Comparison of ENCODE assay signal across 25 cellular contexts in the genomic region with DNA sequence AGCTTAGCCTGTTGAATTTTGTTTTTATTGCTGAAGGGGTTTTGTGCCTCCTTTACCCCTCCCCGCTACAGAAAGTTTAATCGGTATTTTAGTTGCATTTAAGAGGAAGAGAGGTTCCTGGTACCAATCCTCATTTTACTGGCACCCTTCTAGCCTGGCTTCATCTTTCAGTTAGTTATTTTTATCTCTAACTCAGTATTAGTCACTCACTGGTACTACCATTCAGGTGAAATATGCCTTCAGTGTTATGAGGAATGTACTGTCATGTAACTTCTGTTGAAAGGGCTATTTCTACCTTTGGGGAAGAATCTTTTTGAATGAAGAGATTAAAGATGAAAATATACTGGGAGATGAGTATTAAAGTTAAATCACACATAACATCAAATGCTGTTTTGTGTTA.
DNase-seq lines count a peak whose midpoint lies in the region; ATAC-seq and TF ChIP-seq lines count a peak whose summit lies in the region.
"Had no signal": no experiment of that assay in that cellular context is flagged by ENCODE, and none has a peak within 500 bp of the region (broad histone marks: within the 10 kb centered on the region; RNA-seq: fewer than 3 reads in every experiment).

No MANE protein-coding gene starts in this region.

- H3K4me1 Mint-ChIP-seq in WTC11 = 0 out of 2 replicates have a peak, but pooled peaks cover 2% of the 10 kb centered on the region
- H3K4me1 Mint-ChIP-seq: activated naive CD8-positive, alpha-beta T cell treated with anti-CD3 and anti-CD28 coated beads, Interleukin-2, amount 10 ng/mL, durations not matched to agents 7 days and 5 days had no signal

- H3K27ac Mint-ChIP-seq in WTC11 = no peak overlapping the region
- H3K27ac Mint-ChIP-seq: activated naive CD8-positive, alpha-beta T cell treated with anti-CD3 and anti-CD28 coated beads, Interleukin-2, amount 10 ng/mL, durations not matched to agents 7 days and 5 days; T-helper 2 cell treated with Interferon-gamma antibody and Interleukin-4, amounts not matched to agents 5 μg/mL and 100 μg/mL, for 36 hours had no signal

- no peaks in the 10 kb centered on the region for H3K27me3 Mint-ChIP-seq in WTC11 (ENCODE audit: low read depth)
- H3K27me3 Mint-ChIP-seq: activated naive CD8-positive, alpha-beta T cell treated with anti-CD3 and anti-CD28 coated beads, Interleukin-2, amount 10 ng/mL, durations not matched to agents 7 days and 5 days had no signal

- peaks cover 10% of the 10 kb centered on the region for H3K9me3 Mint-ChIP-seq in WTC11
- H3K9me3 Mint-ChIP-seq: T-helper 2 cell treated with Interferon-gamma antibody and Interleukin-4, amounts not matched to agents 5 μg/mL and 100 μg/mL, for 36 hours had no signal

- no peak for TF ChIP-seq CTCF in RWPE1 (conservative IDR thresholded peaks at IDR 0.05; ENCODE audit: low read depth)
- TF ChIP-seq CTCF in WTC11 (IDR thresholded peaks at IDR 0.05) = no peak

- POLR2A ChIA-PET in RWPE1 (lab: Yijun Ruan, JAX; ENCODE audit: low non-redundant PET) (no interaction called here), WTC11 (lab: Charles Lee) (no interaction called here)

- no peak for TF ChIP-seq POLR2A in erythroblast (IDR thresholded peaks at IDR 0.05; ENCODE audit: low read length)

- no peak overlapping the region for H3K27ac ChIP-seq in RWPE1
- H3K27ac ChIP-seq: A549, esophagus squamous epithelium, transverse colon had no signal

- H3K4me3 Mint-ChIP-seq in WTC11 = no peak overlapping the region
- H3K4me3 Mint-ChIP-seq: activated naive CD8-positive, alpha-beta T cell treated with anti-CD3 and anti-CD28 coated beads, Interleukin-2, amount 10 ng/mL, durations not matched to agents 7 days and 5 days; T-helper 2 cell treated with Interferon-gamma antibody and Interleukin-4, amounts not matched to agents 5 μg/mL and 100 μg/mL, for 36 hours had no signal

- peaks cover 9% of the 10 kb centered on the region for H3K36me3 Mint-ChIP-seq in WTC11

- no peak for ATAC-seq in HG02938 (IDR thresholded peaks at IDR 0.05; ENCODE audit: unreplicated experiment)
- ATAC-seq in WTC11 = no peak
- no peak for ATAC-seq in GM18867 (IDR thresholded peaks at IDR 0.05; ENCODE audit: unreplicated experiment)
- ATAC-seq: A549, Panc1, right cardiac atrium had no signal

- DNase-seq in ACHN = peak; percentile 23
- DNase-seq in HPDE6-E6E7 (ENCODE audit: extremely low spot score) = peak; percentile 3
- DNase-seq in RWPE1 (ENCODE audit: low spot score) = peak; percentile 15
- DNase-seq in kidney glomerular epithelial cell (lab: John Stamatoyannopoulos, UW) = peak; percentile 36
- DNase-seq in erythroblast (lab: John Stamatoyannopoulos, UW) = no peak
- no peak for DNase-seq in WTC11 (ENCODE audit: low spot score)
- DNase-seq: activated CD4-positive, alpha-beta T cell treated with anti-CD3 and anti-CD28 coated beads, Interleukin-2, amount 50 U/mL, for 48 hours; activated CD8-positive, alpha-beta memory T cell treated with anti-CD3 and anti-CD28 coated beads, Interleukin-2, amount 50 U/mL, for 48 hours; activated naive CD8-positive, alpha-beta T cell treated with anti-CD3 and anti-CD28 coated beads, Interleukin-2, amount 10 ng/mL, durations not matched to agents 7 days and 5 days; BE2C; COR-L47; effector CD8-positive, alpha-beta T cell; esophagus squamous epithelium; H7; NCI-H187; NCI-H2227 treated with DMSO at 0.1 percent for 48 hours; nucleus accumbens; right cardiac atrium; stimulated activated CD8-positive, alpha-beta memory T cell treated with anti-CD3 and anti-CD28 coated beads, Interleukin-4, amount 100 ng/mL, for 48 hours; transverse colon had no signal

- in situ Hi-C loops in ACHN (cut with HindIII; ENCODE audit: low pct_ligation_motif_present, low pct_unique_long_range_greater_than_20kb, low sequenced_read_pairs) = no loop called here

- CTCF ChIA-PET in RWPE1 (lab: Yijun Ruan, JAX) (no interaction called here), WTC11 (lab: Charles Lee) (interaction anchor here (1.1 kb wide), 1 partner anchor 195 kb away, joined by 3 read pairs; no protein-coding TSS in a partner anchor)

TF ChIP-seq in WTC11, 78 proteins besides CTCF, POLR2A, EP300 and RAD21:
- TF ChIP-seq PREB (CRISPR knock-in tag; IDR thresholded peaks at IDR 0.05; ENCODE audit: borderline replicate concordance) = no peak
TF ChIP-seq in WTC11: peak in this region for 0.

Comparison
In these comparisons a context has a peak if more than half of its experiments do, and no peak if none do; other contexts are left out.
1. DNase-seq: peak in ACHN (single experiment), HPDE6-E6E7 (single experiment), RWPE1 (single experiment) and kidney glomerular epithelial cell (single experiment); none in erythroblast (0 of 2) and WTC11 (single experiment).